25 cellular contexts compared by ENCODE assay signal in the genomic region with DNA sequence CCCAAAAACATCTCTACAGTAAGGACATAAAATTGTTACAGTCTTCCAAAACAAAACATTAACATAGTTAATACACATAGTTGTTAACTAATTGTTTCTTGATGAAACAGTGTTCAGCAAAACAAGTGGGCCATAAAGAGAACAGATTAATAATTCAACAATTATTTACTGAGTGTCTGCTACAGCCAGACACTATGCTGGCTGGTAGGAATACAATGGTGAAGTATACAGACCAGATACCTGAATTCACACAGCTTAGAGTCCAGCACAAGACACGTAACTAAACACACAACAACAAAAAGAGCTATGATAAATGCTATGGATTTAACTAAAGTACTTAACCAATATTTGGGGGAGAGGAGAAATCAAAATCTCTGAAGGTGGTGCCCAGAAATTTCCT. TPM values are rescaled to one million over a fixed set of nuclear protein-coding genes. Genes with fewer than 3 reads are reported as not detected.
DNase-seq lines count a peak whose midpoint lies in the region; ATAC-seq and TF ChIP-seq lines count a peak whose summit lies in the region.
"Had no signal": no experiment of that assay in that cellular context is flagged by ENCODE, and none has a peak within 500 bp of the region (broad histone marks: within the 10 kb centered on the region; RNA-seq: fewer than 3 reads in every experiment).

No MANE protein-coding gene starts in this region.

- H3K4me3 ChIP-seq in GM23338 = no peak overlapping the region
- H3K4me3 ChIP-seq: upper lobe of left lung had no signal

- H3K4me1 Mint-ChIP-seq in GM23338 (peaks cover 36% of the 10 kb centered on the region), progenitor cell of endocrine pancreas (ENCODE audit: low read depth) (peaks cover 18% of the 10 kb centered on the region)

- H3K27ac Mint-ChIP-seq in GM23338 (no peak overlapping the region), progenitor cell of endocrine pancreas (peak overlapping the region; percentile 73)
- H3K27ac Mint-ChIP-seq: activated naive CD4-positive, alpha-beta T cell treated with anti-CD3 and anti-CD28 coated beads for 36 hours had no signal

- H3K9me2 ChIP-seq in GM23338 (ENCODE audit: insufficient read depth) = no peaks in the 10 kb centered on the region

- no peak for DNase-seq in GM23338 (ENCODE audit: low spot score)
- DNase-seq in kidney tubule cell (ENCODE audit: low spot score) = peak; percentile 18
- DNase-seq in progenitor cell of endocrine pancreas (ENCODE audit: low spot score, unreplicated experiment) = no peak
- no peak for DNase-seq in NCI-H146 treated with DMSO at 0.1 percent for 48 hours (lab: John Stamatoyannopoulos, UW; ENCODE audit: unreplicated experiment)
- DNase-seq in stimulated activated CD4-positive, alpha-beta T cell treated with anti-CD3 and anti-CD28 coated beads, Interleukin-4, amount 100 ng/mL, for 4 hours = no peak
- no peak for DNase-seq in iPS-NIHi7 (ENCODE audit: extremely low spot score)
- DNase-seq: activated CD4-positive, alpha-beta T cell treated with anti-CD3 and anti-CD28 coated beads for 48 hours; activated naive CD4-positive, alpha-beta T cell treated with anti-CD3 and anti-CD28 coated beads for 36 hours; activated T-cell treated with anti-CD3 and anti-CD28 coated beads, Interleukin-2, amount 50 U/mL, for 48 hours; anterior cingulate cortex; CD4-positive, alpha-beta memory T cell; GOT3; islet precursor cell; mammary epithelial cell; naive thymus-derived CD4-positive, alpha-beta T cell; NCI-H1694 treated with DMSO at 0.1 percent for 48 hours; NCI-H69; RPMI8226; stimulated activated CD8-positive, alpha-beta memory T cell treated with anti-CD3 and anti-CD28 coated beads, Interleukin-4, amount 100 ng/mL, for 48 hours; T-helper 2 cell; upper lobe of left lung had no signal

- H3K79me2 ChIP-seq in GM23338 (replicated peaks; ENCODE audit: insufficient read depth) = peaks cover 99% of the 10 kb centered on the region

- H3K4me3 Mint-ChIP-seq in GM23338 (no peak overlapping the region), progenitor cell of endocrine pancreas (ENCODE audit: low read depth) (no peak overlapping the region)
- H3K4me3 Mint-ChIP-seq: activated naive CD4-positive, alpha-beta T cell treated with anti-CD3 and anti-CD28 coated beads for 36 hours had no signal

- ATAC-seq in GM23338 (no peak), GM21717 (IDR thresholded peaks at IDR 0.05; ENCODE audit: unreplicated experiment) (no peak)
- ATAC-seq: naive thymus-derived CD4-positive, alpha-beta T cell; sciatic nerve had no signal

- TF ChIP-seq CTCF in GM23338 (conservative IDR thresholded peaks at IDR 0.05; ENCODE audit: low read depth in 2 of 2) (no peak), VCaP (conservative IDR thresholded peaks at IDR 0.05) (no peak), progenitor cell of endocrine pancreas (IDR thresholded peaks at IDR 0.05; ENCODE audit: unreplicated experiment) (no peak)

- H3K36me3 Mint-ChIP-seq in GM23338 (ENCODE audit: low read depth) (no peaks in the 10 kb centered on the region), progenitor cell of endocrine pancreas (ENCODE audit: insufficient read depth) (peaks cover 3% of the 10 kb centered on the region)

- peaks cover 11% of the 10 kb centered on the region for H3K4me1 ChIP-seq in GM23338 (ENCODE audit: insufficient read depth)

- H2AFZ ChIP-seq in GM23338 = no peak overlapping the region
- H2AFZ ChIP-seq: parathyroid adenoma had no signal

- no peaks in the 10 kb centered on the region for H3F3A ChIP-seq in GM23338 (replicated peaks; ENCODE audit: low read depth)

- H3K27ac ChIP-seq in GM23338 (ENCODE audit: low read depth) = peak overlapping the region; percentile 24; the same call in 1 of the 2 replicates
- H3K27ac ChIP-seq in VCaP = peak overlapping the region; percentile 18; the same call in 1 of the 2 replicates
- H3K27ac ChIP-seq: parathyroid adenoma, upper lobe of left lung had no signal

- H3K4me2 ChIP-seq in GM23338 = no peak overlapping the region

- no peaks in the 10 kb centered on the region for H3K36me3 ChIP-seq in GM23338 (ENCODE audit: insufficient read depth)
- H3K36me3 ChIP-seq: upper lobe of left lung had no signal

- peaks cover 10% of the 10 kb centered on the region for H4K20me1 ChIP-seq in GM23338 (replicated peaks; ENCODE audit: insufficient read depth)

- no peaks in the 10 kb centered on the region for H3K27me3 ChIP-seq in GM23338 (ENCODE audit: insufficient read depth)
- H3K27me3 ChIP-seq: upper lobe of left lung had no signal

- H3K9me3 Mint-ChIP-seq in GM23338 (no peaks in the 10 kb centered on the region), progenitor cell of endocrine pancreas (ENCODE audit: low read depth) (peaks cover 4% of the 10 kb centered on the region)

- H3K27me3 Mint-ChIP-seq in GM23338 (ENCODE audit: insufficient read depth, low read depth, poor library complexity) (peaks cover 2% of the 10 kb centered on the region), progenitor cell of endocrine pancreas (no peaks in the 10 kb centered on the region)
- H3K27me3 Mint-ChIP-seq: CD4-positive, alpha-beta memory T cell; naive thymus-derived CD4-positive, alpha-beta T cell had no signal

TF ChIP-seq in GM23338, 12 proteins besides CTCF, POLR2A, EP300 and RAD21:
- TF ChIP-seq ZNF331 (CRISPR knock-in tag; IDR thresholded peaks at IDR 0.05; ENCODE audit: low read depth) (no peak), JUNB (IDR thresholded peaks at IDR 0.05; ENCODE audit: unreplicated experiment) (no peak), CREB1 (CRISPR knock-in tag; IDR thresholded peaks at IDR 0.05; ENCODE audit: low read depth) (no peak), ZNF114 (CRISPR knock-in tag; IDR thresholded peaks at IDR 0.05) (no peak), EZH2 (IDR thresholded peaks at IDR 0.05; ENCODE audit: low read depth, unreplicated experiment) (no peak)

RNA-seq across cellular contexts. Expression of a gene that starts 47.0 kb away (rescaled TPM):
- total RNA-seq in GM23338 (2014; rRNA removed; shearing (Covaris generic)) = 83.7 and 91.6 TPM in 2 replicates
- polyA plus RNA-seq in GM23338 (2016; fragmentation: Nextera tagmentation; extraction: Ambion mirVana) = 124 and 146 TPM in 2 replicates
- total RNA-seq in progenitor cell of endocrine pancreas = 73.2 and 82.9 TPM in 2 replicates
